ENCODE assay signal across 17 cellular contexts in genomic region chr3:187918081-187918644, GRCh38.
DNase-seq lines count a peak whose midpoint lies in the region; ATAC-seq and TF ChIP-seq lines count a peak whose summit lies in the region.
"Had no signal": no experiment of that assay in that cellular context is flagged by ENCODE, and none has a peak within 500 bp of the region (broad histone marks: within the 10 kb centered on the region; RNA-seq: fewer than 3 reads in every experiment).

No MANE protein-coding gene starts in this region.

- WGBS in psoas muscle, 3 donors: 63 to 79% (median 65%) methylated on average over 5 of the region's 5 CpGs

- peak overlapping the region; percentile 86 for H3K27ac Mint-ChIP-seq in activated CD4-positive, alpha-beta T cell treated with anti-CD3 and anti-CD28 coated beads for 36 hours
- peak overlapping the region; percentile 93 for H3K27ac Mint-ChIP-seq in activated CD8-positive, alpha-beta T cell treated with anti-CD3 and anti-CD28 coated beads for 36 hours
- H3K27ac Mint-ChIP-seq in naive thymus-derived CD8-positive, alpha-beta T cell: peak overlapping the region in 7 of 10 donors; percentile 83 to 93 (median 89)
- H3K27ac Mint-ChIP-seq: mesothelial cell of epicardium had no signal

- H3K4me1 Mint-ChIP-seq in activated CD4-positive, alpha-beta T cell treated with anti-CD3 and anti-CD28 coated beads for 36 hours: peaks cover 67% of the 10 kb centered on the region
- H3K4me1 Mint-ChIP-seq in activated CD8-positive, alpha-beta T cell treated with anti-CD3 and anti-CD28 coated beads for 36 hours (ENCODE audit: low read depth): peaks cover 68% of the 10 kb centered on the region
- peaks cover 16 to 44% (median 42%) of the 10 kb centered on the region in 4 donors for H3K4me1 Mint-ChIP-seq in naive thymus-derived CD8-positive, alpha-beta T cell

- peak overlapping the region; percentile 59 for H3K4me3 Mint-ChIP-seq in activated CD4-positive, alpha-beta T cell treated with anti-CD3 and anti-CD28 coated beads for 36 hours
- no peak overlapping the region for H3K4me3 Mint-ChIP-seq in activated CD8-positive, alpha-beta T cell treated with anti-CD3 and anti-CD28 coated beads for 36 hours
- peak overlapping the region in 5 of 10 donors; percentile 73 to 87 (median 83) for H3K4me3 Mint-ChIP-seq in naive thymus-derived CD8-positive, alpha-beta T cell
- H3K4me3 Mint-ChIP-seq: mesothelial cell of epicardium had no signal

- H3K27me3 ChIP-seq in HUES6 (ENCODE audit: control insufficient read depth, insufficient read depth, low read length) (no peaks in the 10 kb centered on the region), psoas muscle (ENCODE audit: insufficient read depth in 3 of 3, low read length in 2 of 3) (no peaks in the 10 kb centered on the region)
- H3K27me3 ChIP-seq: body of pancreas, sigmoid colon had no signal

- H3K9me3 ChIP-seq in HUES6 (ENCODE audit: control insufficient read depth, insufficient read depth, low read depth, low read length) (no peaks in the 10 kb centered on the region), psoas muscle (no peaks in the 10 kb centered on the region)
- H3K9me3 ChIP-seq: body of pancreas, sigmoid colon had no signal

- no peaks in the 10 kb centered on the region for H3K36me3 ChIP-seq in HUES6 (ENCODE audit: control insufficient read depth, insufficient read depth, low read length)
- H3K36me3 ChIP-seq in psoas muscle (ENCODE audit: insufficient read depth in 1 of 2, low read depth in 1 of 2): no peaks in the 10 kb centered on the region
- H3K36me3 ChIP-seq: sigmoid colon had no signal

- no peak for TF ChIP-seq CTCF in activated CD8-positive, alpha-beta T cell treated with anti-CD3 and anti-CD28 coated beads for 36 hours (IDR thresholded peaks at IDR 0.05)
- TF ChIP-seq CTCF in psoas muscle (IDR thresholded peaks at IDR 0.05): no peak

- intact Hi-C loops in activated CD4-positive, alpha-beta T cell treated with anti-CD3 and anti-CD28 coated beads for 36 hours (cut with DNase I, micrococcal nuclease): loop anchor here (2.0 to 5.0 kb wide), 5 partner anchors 237 to 1034 kb away; partner anchors contain the start of gene LPP (in 1 of the 2)
- intact Hi-C loops in activated CD8-positive, alpha-beta T cell treated with anti-CD3 and anti-CD28 coated beads for 36 hours (cut with micrococcal nuclease): loop anchor here (2.0 kb wide), 1 partner anchor 169 kb away; no protein-coding TSS in a partner anchor
- intact Hi-C loops in psoas muscle (cut with DNase I): loop anchor here (5.0 kb wide), 2 partner anchors 34 to 171 kb away; partner anchors contain the start of gene BCL6 (in 1 of the 2)

- no peak for ATAC-seq in activated CD4-positive, alpha-beta T cell treated with anti-CD3 and anti-CD28 coated beads for 36 hours
- ATAC-seq in activated CD8-positive, alpha-beta T cell treated with anti-CD3 and anti-CD28 coated beads for 36 hours: no peak
- no peak for ATAC-seq in naive thymus-derived CD8-positive, alpha-beta T cell
- no peak for ATAC-seq in psoas muscle
- ATAC-seq in HG02885 (IDR thresholded peaks at IDR 0.05; ENCODE audit: poor library complexity, unreplicated experiment): no peak
- ATAC-seq: body of pancreas, esophagus mucosa had no signal

- CTCF ChIA-PET in activated CD4-positive, alpha-beta T cell treated with anti-CD3 and anti-CD28 coated beads for 36 hours (lab: Charles Lee): interaction anchor here (0.6 to 2.1 kb wide), 13 partner anchors 9 to 1123 kb away, joined by 3 to 13 read pairs (median 3); no protein-coding TSS in a partner anchor
- CTCF ChIA-PET in activated CD8-positive, alpha-beta T cell treated with anti-CD3 and anti-CD28 coated beads for 36 hours (lab: Charles Lee): interaction anchor here (0.9 to 3.8 kb wide), 10 partner anchors 8 to 1007 kb away, joined by 3 to 29 read pairs (median 4); partner anchors contain the start of gene BCL6

- H3K4me1 ChIP-seq in HUES6 (ENCODE audit: control insufficient read depth, insufficient read depth, low read length) (peaks cover 55% of the 10 kb centered on the region), psoas muscle (peaks cover 46% of the 10 kb centered on the region)
- H3K4me1 ChIP-seq: body of pancreas had no signal

- no peak overlapping the region for H3K9ac ChIP-seq in HUES6 (ENCODE audit: low read length)

- no peak overlapping the region for H3K27ac ChIP-seq in HUES6 (ENCODE audit: low read depth, low read length)
- H3K27ac ChIP-seq in psoas muscle: no peak overlapping the region
- H3K27ac ChIP-seq: body of pancreas, sigmoid colon had no signal

- POLR2A ChIA-PET in activated CD4-positive, alpha-beta T cell treated with anti-CD3 and anti-CD28 coated beads for 36 hours (lab: Charles Lee): interaction anchor here (0.6 to 0.7 kb wide), 2 partner anchors 111 to 118 kb away, joined by 3 to 6 read pairs; no protein-coding TSS in a partner anchor
- POLR2A ChIA-PET in activated CD8-positive, alpha-beta T cell treated with anti-CD3 and anti-CD28 coated beads for 36 hours (lab: Charles Lee): interaction anchor here (0.6 to 1.7 kb wide), 12 partner anchors 13 to 998 kb away, joined by 3 to 5 read pairs (median 4); partner anchors contain the start of genes BCL6 and LPP
- POLR2A ChIA-PET in naive thymus-derived CD8-positive, alpha-beta T cell (lab: Charles Lee): no interaction called here

- H3K27me3 Mint-ChIP-seq in activated CD4-positive, alpha-beta T cell treated with anti-CD3 and anti-CD28 coated beads for 36 hours: peaks cover 2% of the 10 kb centered on the region
- H3K27me3 Mint-ChIP-seq in activated CD8-positive, alpha-beta T cell treated with anti-CD3 and anti-CD28 coated beads for 36 hours: no peaks in the 10 kb centered on the region
- H3K27me3 Mint-ChIP-seq in naive thymus-derived CD8-positive, alpha-beta T cell: no peaks in the 10 kb centered on the region

- H3K4me3 ChIP-seq in HUES6 (ENCODE audit: low read depth, low read length): peak overlapping the region; percentile 7; the same call in 1 of the 2 replicates
- H3K4me3 ChIP-seq in psoas muscle: no peak overlapping the region
- H3K4me3 ChIP-seq: body of pancreas, GM12878, sigmoid colon had no signal

- H3K9me3 Mint-ChIP-seq in activated CD4-positive, alpha-beta T cell treated with anti-CD3 and anti-CD28 coated beads for 36 hours (ENCODE audit: low read depth): no peaks in the 10 kb centered on the region
- H3K9me3 Mint-ChIP-seq in activated CD8-positive, alpha-beta T cell treated with anti-CD3 and anti-CD28 coated beads for 36 hours: no peaks in the 10 kb centered on the region
- H3K9me3 Mint-ChIP-seq in naive thymus-derived CD8-positive, alpha-beta T cell: no peaks in the 10 kb centered on the region
- H3K9me3 Mint-ChIP-seq: mesothelial cell of epicardium had no signal

- peaks cover 2% of the 10 kb centered on the region for H3K36me3 Mint-ChIP-seq in activated CD4-positive, alpha-beta T cell treated with anti-CD3 and anti-CD28 coated beads for 36 hours (ENCODE audit: low read depth)
- H3K36me3 Mint-ChIP-seq in activated CD8-positive, alpha-beta T cell treated with anti-CD3 and anti-CD28 coated beads for 36 hours (ENCODE audit: low read depth): no peaks in the 10 kb centered on the region
- no peaks in the 10 kb centered on the region for H3K36me3 Mint-ChIP-seq in naive thymus-derived CD8-positive, alpha-beta T cell
- H3K36me3 Mint-ChIP-seq: mesothelial cell of epicardium had no signal

- DNase-seq in activated CD4-positive, alpha-beta T cell treated with anti-CD3 and anti-CD28 coated beads for 36 hours: no peak
- DNase-seq in activated CD4-positive, alpha-beta T cell treated with anti-CD3 and anti-CD28 coated beads for 48 hours: no peak
- no peak for DNase-seq in activated CD8-positive, alpha-beta T cell treated with anti-CD3 and anti-CD28 coated beads for 36 hours
- no peak for DNase-seq in naive thymus-derived CD8-positive, alpha-beta T cell
- DNase-seq in psoas muscle (no peak), NCI-H345 (lab: John Stamatoyannopoulos, UW) (no peak)
- DNase-seq: H7, NCI-H526 treated with DMSO at 0.1 percent for 48 hours, occipital lobe, sigmoid colon, trophoblast cell had no signal
